ENCODE assay signal across 8 cellular contexts in the genomic region with DNA sequence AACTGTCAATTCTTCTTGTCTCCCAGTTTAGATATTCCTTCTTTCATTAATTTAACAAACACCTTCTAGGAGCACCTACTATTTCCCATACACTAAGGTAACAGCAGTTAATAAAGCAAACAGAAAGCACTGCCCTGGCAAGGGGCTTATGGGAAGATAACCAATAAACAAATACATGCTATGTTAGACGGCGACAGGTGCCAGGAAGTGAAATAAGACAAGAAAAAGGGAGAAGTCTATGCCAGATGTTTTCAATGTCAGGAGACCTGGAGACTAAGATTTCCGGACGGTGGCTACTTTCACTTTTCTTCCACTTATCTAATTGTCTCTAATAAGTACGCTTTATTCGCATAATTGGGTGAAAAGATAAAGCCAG. TPM values are rescaled to one million over a fixed set of nuclear protein-coding genes. Genes with fewer than 3 reads are reported as not detected.
DNase-seq lines count a peak whose midpoint lies in the region; ATAC-seq and TF ChIP-seq lines count a peak whose summit lies in the region.

No MANE protein-coding gene starts in this region.

- H3K36me3 ChIP-seq in ACC112 (ENCODE audit: insufficient read depth, low read length) (no peaks in the 10 kb centered on the region; the same call in 1 of the 2 replicates), Peyer's patch (peaks cover 0 to 8% (median 0%) of the 10 kb centered on the region in 3 donors)
- H3K36me3 ChIP-seq in effector memory CD4-positive, alpha-beta T cell (ENCODE audit: control insufficient read depth, insufficient read depth, low read length) = no peaks in the 10 kb centered on the region

- H3K4me1 ChIP-seq in ACC112 (ENCODE audit: control insufficient read depth, insufficient read depth, low read length, unreplicated experiment) (peaks cover 6% of the 10 kb centered on the region), Peyer's patch (peaks cover 0 to 21% (median 0%) of the 10 kb centered on the region in 4 donors)
- H3K4me1 ChIP-seq in effector memory CD4-positive, alpha-beta T cell (ENCODE audit: control insufficient read depth, insufficient read depth, low read length, poor library complexity, severe bottlenecking) = peaks cover 8% of the 10 kb centered on the region

- H3K4me3 ChIP-seq in ACC112 (ENCODE audit: low read depth, low read length) (peak overlapping the region; percentile 81), Peyer's patch (peak overlapping the region; percentile 86 to 98 (median 93))
- peak overlapping the region; percentile 98 for H3K4me3 ChIP-seq in effector memory CD4-positive, alpha-beta T cell (ENCODE audit: insufficient read depth, low read depth, low read length, poor library complexity, severe bottlenecking)

- DNase-seq in Peyer's patch (peak in 1 of 3 donors; percentile 40), myocyte (ENCODE audit: low read depth) (peak; percentile 75), nucleus accumbens (lab: John Stamatoyannopoulos, UW) (no peak), NCI-H1694 treated with DMSO at 0.1 percent for 48 hours (lab: John Stamatoyannopoulos, UW) (no peak)
- no peak for DNase-seq in effector memory CD4-positive, alpha-beta T cell

- H3K79me2 ChIP-seq in ACC112 (ENCODE audit: control insufficient read depth, insufficient read depth, low read length, unreplicated experiment) = peaks cover 19% of the 10 kb centered on the region

- H3K9me3 ChIP-seq in Peyer's patch = peaks cover 0 to 5% (median 0%) of the 10 kb centered on the region in 4 donors
- no peaks in the 10 kb centered on the region for H3K9me3 ChIP-seq in effector memory CD4-positive, alpha-beta T cell (ENCODE audit: control insufficient read depth, low read length)

- TF ChIP-seq CTCF in Peyer's patch (IDR thresholded peaks at IDR 0.05) = no peak

- H3K27me3 ChIP-seq in ACC112 (ENCODE audit: insufficient read depth, low read length) (no peaks in the 10 kb centered on the region), Peyer's patch (no peaks in the 10 kb centered on the region)
- H3K27me3 ChIP-seq in effector memory CD4-positive, alpha-beta T cell (replicated peaks; ENCODE audit: control insufficient read depth, insufficient read depth, low read length, poor library complexity, severe bottlenecking) = no peaks in the 10 kb centered on the region

- ATAC-seq in GM18505 (IDR thresholded peaks at IDR 0.05; ENCODE audit: unreplicated experiment) (peak; percentile 33), HG02981 (IDR thresholded peaks at IDR 0.05; ENCODE audit: unreplicated experiment) (peak; percentile 26)

- TF ChIP-seq POLR2A in GM18505 (IDR thresholded peaks at IDR 0.05; ENCODE audit: borderline replicate concordance, extremely low read depth, insufficient read depth, insufficient read length) (no peak), Peyer's patch (IDR thresholded peaks at IDR 0.05) (no peak)

- peak overlapping the region; percentile 93 for H2AFZ ChIP-seq in ACC112 (ENCODE audit: low read length, unreplicated experiment)

- peak overlapping the region; percentile 7; the same call in 1 of the 2 replicates for H3K27ac ChIP-seq in ACC112 (ENCODE audit: low read depth, low read length)
- H3K27ac ChIP-seq in Peyer's patch = peak overlapping the region; percentile 84 to 94 (median 90)
- H3K27ac ChIP-seq in effector memory CD4-positive, alpha-beta T cell (ENCODE audit: insufficient read depth, low read length, poor library complexity, severe bottlenecking) = peak overlapping the region; percentile 86

RNA-seq across cellular contexts. Expression of a gene that starts 32.5 kb away (rescaled TPM):
- total RNA-seq in Peyer's patch (10 to 100 TPM in 2 of 4 donors, 1 to 10 TPM in 2; 5.4 to 17.3 (median 10.5) TPM), myocyte (8.6 and 10.4 TPM in 2 replicates)
- polyA plus RNA-seq in myocyte (2012) = 5.6 TPM

RNA-seq across cellular contexts. Expression of a gene that starts 45.0 kb away (rescaled TPM):
- total RNA-seq in Peyer's patch (1 to 10 TPM; 3.2 to 5.8 (median 4.1) TPM), myocyte (8.8 and 8.9 TPM in 2 replicates)
- 4.2 TPM for polyA plus RNA-seq in myocyte (2012)

Comparison
In these comparisons a context has a peak if more than half of its experiments do, and no peak if none do; other contexts are left out.
1. H3K27ac ChIP-seq: peak in every context shown above with its lines; median percentile 90 in Peyer's patch; 86 in effector memory CD4-positive, alpha-beta T cell; 7 in ACC112.